Comparison of ENCODE assay signal across 1 cellular context in the genomic region with DNA sequence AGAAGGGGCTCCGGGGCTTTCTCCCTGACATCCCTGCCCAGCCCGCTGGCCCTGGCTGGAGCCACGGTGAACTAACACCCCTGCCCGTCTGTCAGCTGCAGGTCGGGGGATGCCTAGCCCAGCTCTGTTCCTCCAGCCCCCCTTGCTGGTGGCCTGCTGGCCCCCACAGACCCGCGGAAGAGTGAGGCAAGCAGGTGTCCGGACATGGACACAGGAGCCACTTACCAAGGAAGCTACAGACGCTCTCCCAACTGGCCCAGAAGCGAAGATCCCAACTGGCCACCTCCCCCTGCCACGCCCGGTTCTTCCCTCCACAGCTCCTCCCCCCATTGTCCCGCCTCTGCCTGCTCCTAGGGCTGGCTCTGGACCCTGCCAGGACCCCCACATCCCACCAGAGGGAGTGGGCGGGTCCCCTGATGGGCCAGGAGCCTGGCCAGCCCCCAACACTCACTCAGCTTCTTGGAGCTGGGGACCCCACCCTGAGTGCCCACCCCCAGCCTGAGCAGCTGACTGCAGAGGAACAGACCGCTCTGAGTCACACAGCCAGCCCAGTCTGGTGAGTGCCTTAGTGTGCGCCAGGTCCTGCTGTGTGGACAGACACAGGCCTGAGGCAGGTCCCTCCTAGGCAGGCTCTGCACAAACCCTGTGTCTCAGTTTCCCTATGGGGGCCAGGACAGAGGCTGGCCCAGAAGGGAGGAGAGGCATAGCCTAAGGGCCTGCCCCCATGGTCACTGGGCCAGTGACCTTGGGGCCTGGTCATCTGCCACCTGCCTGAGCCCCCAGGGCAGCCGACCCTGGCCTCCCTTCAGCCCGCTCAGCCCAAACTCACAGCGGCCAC.
TF ChIP-seq lines count a peak whose summit lies in the region.

No MANE protein-coding gene starts in this region.

TF ChIP-seq in HCT116, 20 proteins besides CTCF, POLR2A, EP300 and RAD21 (continued from another document):
- TF ChIP-seq, protein P1, sequence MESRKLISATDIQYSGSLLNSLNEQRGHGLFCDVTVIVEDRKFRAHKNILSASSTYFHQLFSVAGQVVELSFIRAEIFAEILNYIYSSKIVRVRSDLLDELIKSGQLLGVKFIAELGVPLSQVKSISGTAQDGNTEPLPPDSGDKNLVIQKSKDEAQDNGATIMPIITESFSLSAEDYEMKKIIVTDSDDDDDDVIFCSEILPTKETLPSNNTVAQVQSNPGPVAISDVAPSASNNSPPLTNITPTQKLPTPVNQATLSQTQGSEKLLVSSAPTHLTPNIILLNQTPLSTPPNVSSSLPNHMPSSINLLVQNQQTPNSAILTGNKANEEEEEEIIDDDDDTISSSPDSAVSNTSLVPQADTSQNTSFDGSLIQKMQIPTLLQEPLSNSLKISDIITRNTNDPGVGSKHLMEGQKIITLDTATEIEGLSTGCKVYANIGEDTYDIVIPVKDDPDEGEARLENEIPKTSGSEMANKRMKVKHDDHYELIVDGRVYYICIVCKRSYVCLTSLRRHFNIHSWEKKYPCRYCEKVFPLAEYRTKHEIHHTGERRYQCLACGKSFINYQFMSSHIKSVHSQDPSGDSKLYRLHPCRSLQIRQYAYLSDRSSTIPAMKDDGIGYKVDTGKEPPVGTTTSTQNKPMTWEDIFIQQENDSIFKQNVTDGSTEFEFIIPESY (IDR thresholded peaks at IDR 0.05; ENCODE audit: extremely low read depth, insufficient replicate concordance, low read length): no peak
- TF ChIP-seq YY1 (IDR thresholded peaks at IDR 0.05; ENCODE audit: extremely low read depth, insufficient replicate concordance, low read depth, low read length): peak; percentile 6
- no peak for TF ChIP-seq ZNF274 (IDR thresholded peaks at IDR 0.05; ENCODE audit: low read depth, low read length)
